Comparison of ENCODE assay signal across 8 cellular contexts in the genomic region with DNA sequence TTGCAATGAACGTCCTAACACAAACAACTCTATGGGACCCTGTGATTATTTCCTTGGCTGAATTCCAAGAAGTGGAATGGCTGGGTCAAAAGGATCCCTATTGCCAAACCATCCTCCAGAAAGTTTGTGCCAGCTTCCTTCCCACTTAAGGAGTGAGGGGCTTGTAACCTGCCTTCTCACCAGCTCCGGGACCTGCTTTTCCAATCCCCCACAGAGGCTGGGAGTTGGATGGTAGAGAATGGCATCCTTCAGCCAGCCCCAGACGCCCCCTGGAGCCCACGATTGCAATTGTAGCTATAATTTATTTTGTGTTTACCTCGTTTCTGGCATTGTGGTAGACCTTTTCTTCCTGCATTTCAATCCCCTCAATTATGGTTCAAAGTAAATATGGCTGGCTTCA. TPM values are rescaled to one million over a fixed set of nuclear protein-coding genes. Genes with fewer than 3 reads are reported as not detected.
DNase-seq lines count a peak whose midpoint lies in the region; ATAC-seq and TF ChIP-seq lines count a peak whose summit lies in the region.

No MANE protein-coding gene starts in this region.

- H3K27me3 ChIP-seq in upper lobe of left lung (no peaks in the 10 kb centered on the region), tibial nerve (peaks cover 0 to 50% of the 10 kb centered on the region in 2 donors)

- H3K36me3 ChIP-seq in upper lobe of left lung = no peaks in the 10 kb centered on the region
- no peaks in the 10 kb centered on the region for H3K36me3 ChIP-seq in tibial nerve

- WGBS in upper lobe of left lung, 2 donors = 3 to 9% methylated on average over 5 of the region's 5 CpGs
- 2 to 6% methylated on average over 5 of the region's 5 CpGs for WGBS in tibial nerve, 2 donors

- ATAC-seq in upper lobe of left lung (ENCODE audit: low FRiP score in 2 of 2) (no peak), GM21390 (IDR thresholded peaks at IDR 0.05; ENCODE audit: unreplicated experiment) (no peak)

- H3K4me1 ChIP-seq in upper lobe of left lung (no peaks in the 10 kb centered on the region), tibial nerve (no peaks in the 10 kb centered on the region)

- in situ Hi-C loops in SK-MEL-5 (cut with HindIII; ENCODE audit: low pct_unique_long_range_greater_than_20kb, low sequenced_read_pairs) = no loop called here

- H3K4me3 ChIP-seq in upper lobe of left lung (no peak overlapping the region), tibial nerve (no peak overlapping the region)

- POLR2A ChIA-PET in HEK293T (lab: Yijun Ruan, JAX) = no interaction called here

- TF ChIP-seq POLR2A in upper lobe of left lung (IDR thresholded peaks at IDR 0.05) = no peak
- TF ChIP-seq POLR2A in tibial nerve (IDR thresholded peaks at IDR 0.05) = no peak

- DNase-seq in D341Med (ENCODE audit: low spot score) = peak; percentile 83
- peak; percentile 66 for DNase-seq in HEK293T (ENCODE audit: extremely low spot score)
- peak; percentile 51 for DNase-seq in SK-MEL-5 (ENCODE audit: low read depth, low spot score)
- peak; percentile 65 for DNase-seq in islet precursor cell
- DNase-seq in upper lobe of left lung = no peak
- no peak for DNase-seq in cerebellum (ENCODE audit: low spot score)
- DNase-seq in tibial nerve (ENCODE audit: low spot score in 2 of 2) = no peak

- H3K27ac ChIP-seq in upper lobe of left lung (no peak overlapping the region), tibial nerve (no peak overlapping the region)

- H3K9me3 ChIP-seq in upper lobe of left lung = no peaks in the 10 kb centered on the region
- peaks cover 0 to 4% (median 0%) of the 10 kb centered on the region in 4 donors for H3K9me3 ChIP-seq in tibial nerve

- CTCF ChIA-PET in HEK293T (lab: Yijun Ruan, JAX) = interaction anchor here (0.6 to 3.6 kb wide), 25 partner anchors 10 to 609 kb away, joined by 3 to 39 read pairs (median 5); a partner anchor contains a TSS

- TF ChIP-seq EP300 in upper lobe of left lung (IDR thresholded peaks at IDR 0.05) (no peak), tibial nerve (IDR thresholded peaks at IDR 0.05) (no peak)

- TF ChIP-seq CTCF in upper lobe of left lung (IDR thresholded peaks at IDR 0.05) = peak in 1 of 6 experiments; percentile 14
- TF ChIP-seq CTCF in tibial nerve (IDR thresholded peaks at IDR 0.05) = peak in 1 of 5 experiments; percentile 34

TF ChIP-seq in HEK293T, 16 proteins besides CTCF, POLR2A, EP300 and RAD21:
- TF ChIP-seq, protein P1, sequence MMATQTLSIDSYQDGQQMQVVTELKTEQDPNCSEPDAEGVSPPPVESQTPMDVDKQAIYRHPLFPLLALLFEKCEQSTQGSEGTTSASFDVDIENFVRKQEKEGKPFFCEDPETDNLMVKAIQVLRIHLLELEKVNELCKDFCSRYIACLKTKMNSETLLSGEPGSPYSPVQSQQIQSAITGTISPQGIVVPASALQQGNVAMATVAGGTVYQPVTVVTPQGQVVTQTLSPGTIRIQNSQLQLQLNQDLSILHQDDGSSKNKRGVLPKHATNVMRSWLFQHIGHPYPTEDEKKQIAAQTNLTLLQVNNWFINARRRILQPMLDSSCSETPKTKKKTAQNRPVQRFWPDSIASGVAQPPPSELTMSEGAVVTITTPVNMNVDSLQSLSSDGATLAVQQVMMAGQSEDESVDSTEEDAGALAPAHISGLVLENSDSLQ (IDR thresholded peaks at IDR 0.05) = no peak
- TF ChIP-seq HDGF (IDR thresholded peaks at IDR 0.05; ENCODE audit: borderline replicate concordance) (no peak), NFRKB (IDR thresholded peaks at IDR 0.05) (no peak), SP1 (IDR thresholded peaks at IDR 0.05) (no peak), TARDBP (IDR thresholded peaks at IDR 0.05) (no peak), CTBP1 (IDR thresholded peaks at IDR 0.05; ENCODE audit: borderline replicate concordance) (no peak), SUZ12 (IDR thresholded peaks at IDR 0.05) (no peak), FOXM1 (IDR thresholded peaks at IDR 0.05; ENCODE audit: borderline replicate concordance) (no peak), ELF4 (IDR thresholded peaks at IDR 0.05) (no peak), FOXK2 (IDR thresholded peaks at IDR 0.05) (no peak), BHLHE40 (IDR thresholded peaks at IDR 0.05; ENCODE audit: borderline replicate concordance) (no peak), ARNT (IDR thresholded peaks at IDR 0.05) (no peak), LEF1 (IDR thresholded peaks at IDR 0.05; ENCODE audit: borderline replicate concordance) (no peak), ZNF384 (IDR thresholded peaks at IDR 0.05) (no peak), FOXA1 (IDR thresholded peaks at IDR 0.05) (no peak), L3MBTL2 (conservative IDR thresholded peaks at IDR 0.05) (no peak)

RNA-seq across cellular contexts. Expression of a gene that starts 9.7 kb away (rescaled TPM):
- 0.08 and 0.13 TPM in 2 replicates for total RNA-seq in SK-MEL-5 (2014; rRNA removed; shearing (Covaris generic))
- polyA plus RNA-seq in SK-MEL-5 (2015; cell fraction: cytosol; rRNA removed) = 0.06 and 0.15 TPM in 2 replicates
- 0.08 and 0.49 TPM in 2 replicates for polyA plus RNA-seq in SK-MEL-5 (2015; cell fraction: nucleus; rRNA removed)
- total RNA-seq in upper lobe of left lung = under 1 TPM in 1 of 6 donors, not detected in 5; 0.06 TPM
- total RNA-seq in cerebellum = 9.8 TPM
- not detected for total RNA-seq in tibial nerve

RNA-seq across cellular contexts. Expression of a gene that starts 30.4 kb away (rescaled TPM):
- 0.48 and 0.66 TPM in 2 replicates for total RNA-seq in SK-MEL-5 (2014; rRNA removed; shearing (Covaris generic))
- polyA plus RNA-seq in SK-MEL-5 (2015; cell fraction: cytosol; rRNA removed) = 0.25 and 2.3 TPM in 2 replicates
- 0.04 and 0.36 TPM in 2 replicates for polyA plus RNA-seq in SK-MEL-5 (2015; cell fraction: nucleus; rRNA removed)
- total RNA-seq in upper lobe of left lung (1 to 10 TPM in 1 of 6 donors, under 1 TPM in 3, not detected in 2; 0.15 to 8.3 (median 0.80) TPM), cerebellum (16.9 TPM), tibial nerve (not detected)

RNA-seq across cellular contexts. Expression of a gene that starts 53.2 kb away (rescaled TPM):
- total RNA-seq in SK-MEL-5 (2014; rRNA removed; shearing (Covaris generic)) = 50.9 and 53.3 TPM in 2 replicates
- 24.1 and 36.2 TPM in 2 replicates for polyA plus RNA-seq in SK-MEL-5 (2015; cell fraction: cytosol; rRNA removed)
- polyA plus RNA-seq in SK-MEL-5 (2015; cell fraction: nucleus; rRNA removed) = 26.4 and 26.5 TPM in 2 replicates
- total RNA-seq in upper lobe of left lung = 10 to 100 TPM; 25.1 to 42.4 (median 32.7) TPM
- 40.9 TPM for total RNA-seq in cerebellum
- total RNA-seq in tibial nerve = 10 to 100 TPM; 38.1 to 76.7 (median 41.5) TPM

Comparison
In these comparisons a context has a peak if more than half of its experiments do, and no peak if none do; other contexts are left out.
1. DNase-seq: peak in D341Med (single experiment), HEK293T (single experiment), SK-MEL-5 (single experiment) and islet precursor cell (single experiment); none in upper lobe of left lung (0 of 2), cerebellum (single experiment) and tibial nerve (0 of 2).